In the genomic region with DNA sequence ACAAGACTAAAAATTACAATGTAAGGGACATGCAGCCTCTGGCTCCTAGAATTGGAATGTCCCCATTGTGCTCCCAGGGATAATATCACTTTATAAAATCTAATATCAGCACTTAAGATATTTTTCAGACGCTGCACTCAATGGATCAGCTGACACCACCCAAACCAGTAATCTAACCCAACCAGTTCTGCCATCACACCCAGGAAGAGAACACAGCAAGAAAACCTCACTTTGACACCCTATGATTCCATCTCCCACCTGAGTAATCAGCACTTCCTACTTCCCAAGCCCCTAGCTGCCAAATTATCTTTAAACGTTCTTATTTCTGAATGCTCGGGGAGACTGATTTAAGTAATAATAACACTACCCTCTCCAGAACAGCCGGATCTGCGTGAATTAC, we compare ENCODE assay signal across 20 cellular contexts. TPM values are rescaled to one million over a fixed set of nuclear protein-coding genes. Genes with fewer than 3 reads are reported as not detected.
DNase-seq lines count a peak whose midpoint lies in the region; ATAC-seq and TF ChIP-seq lines count a peak whose summit lies in the region.
"Had no signal": no experiment of that assay in that cellular context is flagged by ENCODE, and none has a peak within 500 bp of the region (broad histone marks: within the 10 kb centered on the region; RNA-seq: fewer than 3 reads in every experiment).

No MANE protein-coding gene starts in this region.

- H3K36me3 ChIP-seq in DND-41 (ENCODE audit: insufficient read depth, low read length) (peaks cover 56% of the 10 kb centered on the region), RWPE2 (ENCODE audit: low read depth) (peaks cover 31% of the 10 kb centered on the region), MM.1S (replicated peaks; ENCODE audit: insufficient read depth, low read length) (no peaks in the 10 kb centered on the region)
- H3K36me3 ChIP-seq: right atrium auricular region had no signal

- TF ChIP-seq CTCF in DND-41 (IDR thresholded peaks at IDR 0.05; ENCODE audit: borderline replicate concordance, extremely low read depth, low read length, poor library complexity, severe bottlenecking) (no peak), RWPE2 (IDR thresholded peaks at IDR 0.05; ENCODE audit: poor library complexity, severe bottlenecking) (no peak), MM.1S (IDR thresholded peaks at IDR 0.05; ENCODE audit: low read length) (no peak)

- H3K4me1 Mint-ChIP-seq in dendritic cell treated with granulocyte-macrophage colony-stimulating factor and Interleukin-4, amounts not matched to agents 40 ng/mL and 50 ng/mL, for 4 days (ENCODE audit: low read depth): peaks cover 55% of the 10 kb centered on the region
- peaks cover 62 to 68% of the 10 kb centered on the region in 2 donors for H3K4me1 Mint-ChIP-seq in natural killer cell treated with Interleukin-12 subunit alpha and Interleukin-12 subunit beta and Interleukin-15 and Interleukin-18, amount 100 ng/mL, for 72 hours (ENCODE audit: low read depth in 2 of 2)

- peaks cover 73% of the 10 kb centered on the region for H3K79me2 ChIP-seq in DND-41 (ENCODE audit: insufficient read depth, low read length)
- peaks cover 60% of the 10 kb centered on the region for H3K79me2 ChIP-seq in MM.1S (ENCODE audit: low read length)

- peaks cover 57% of the 10 kb centered on the region for H3K36me3 Mint-ChIP-seq in dendritic cell treated with granulocyte-macrophage colony-stimulating factor and Interleukin-4, amounts not matched to agents 40 ng/mL and 50 ng/mL, for 4 days (ENCODE audit: low read depth)
- peaks cover 53% of the 10 kb centered on the region for H3K36me3 Mint-ChIP-seq in natural killer cell treated with Interleukin-12 subunit alpha and Interleukin-12 subunit beta and Interleukin-15 and Interleukin-18, amount 100 ng/mL, for 72 hours

- peak overlapping the region in 1 of 2 experiments; percentile 62; a peak in 1 of 4 replicates for H3K4me3 ChIP-seq in DND-41 (ENCODE audit: low read depth in 1 of 2, low read length in 2 of 2)
- H3K4me3 ChIP-seq in RWPE2 (ENCODE audit: severe bottlenecking): no peak overlapping the region
- H3K4me3 ChIP-seq in MM.1S (ENCODE audit: low read length): no peak overlapping the region
- H3K4me3 ChIP-seq: hepatocyte had no signal

- intact Hi-C loops in dendritic cell treated with granulocyte-macrophage colony-stimulating factor and Interleukin-4, amounts not matched to agents 40 ng/mL and 50 ng/mL, for 4 days (cut with micrococcal nuclease): loop anchor here (2.0 to 10.0 kb wide), 4 partner anchors 67 to 371 kb away; no protein-coding TSS in a partner anchor

- H3K9me3 ChIP-seq in DND-41 (ENCODE audit: insufficient read depth, low read length, severe bottlenecking) (peaks cover 32% of the 10 kb centered on the region), RWPE2 (ENCODE audit: severe bottlenecking) (no peaks in the 10 kb centered on the region), MM.1S (replicated peaks; ENCODE audit: insufficient read depth, low read length) (no peaks in the 10 kb centered on the region)
- H3K9me3 ChIP-seq: right atrium auricular region had no signal

- H3K9me3 Mint-ChIP-seq in dendritic cell treated with granulocyte-macrophage colony-stimulating factor and Interleukin-4, amounts not matched to agents 40 ng/mL and 50 ng/mL, for 4 days: no peaks in the 10 kb centered on the region
- peaks cover 4% of the 10 kb centered on the region for H3K9me3 Mint-ChIP-seq in natural killer cell treated with Interleukin-12 subunit alpha and Interleukin-12 subunit beta and Interleukin-15 and Interleukin-18, amount 100 ng/mL, for 72 hours

- H3F3A ChIP-seq in MM.1S (ENCODE audit: insufficient read depth, low read length): no peaks in the 10 kb centered on the region

- H3K4me3 Mint-ChIP-seq in dendritic cell treated with granulocyte-macrophage colony-stimulating factor and Interleukin-4, amounts not matched to agents 40 ng/mL and 50 ng/mL, for 4 days: peak overlapping the region; percentile 10
- peak overlapping the region; percentile 99 for H3K4me3 Mint-ChIP-seq in natural killer cell treated with Interleukin-12 subunit alpha and Interleukin-12 subunit beta and Interleukin-15 and Interleukin-18, amount 100 ng/mL, for 72 hours

- ATAC-seq in DND-41 (ENCODE audit: insufficient read depth, low read depth): no peak
- no peak for ATAC-seq in RWPE2 (ENCODE audit: low read depth)
- ATAC-seq in natural killer cell treated with Interleukin-12 subunit alpha and Interleukin-12 subunit beta and Interleukin-15 and Interleukin-18, amount 100 ng/mL, for 72 hours: no peak
- ATAC-seq in GM21515 (IDR thresholded peaks at IDR 0.05; ENCODE audit: unreplicated experiment): no peak
- ATAC-seq: left colon; stimulated activated naive B cell treated with anti-CD40 and anti-IgM and Interleukin-4, amounts not matched to agents 10 μg/mL and 1 μg/mL and 100 μg/mL, for 72 hours had no signal

- no peaks in the 10 kb centered on the region for H3K27me3 ChIP-seq in DND-41 (ENCODE audit: insufficient read depth, low read length, poor library complexity)
- no peaks in the 10 kb centered on the region for H3K27me3 ChIP-seq in RWPE2 (ENCODE audit: insufficient read depth, poor library complexity, severe bottlenecking)
- no peaks in the 10 kb centered on the region for H3K27me3 ChIP-seq in MM.1S (replicated peaks; ENCODE audit: insufficient read depth, low read length)
- H3K27me3 ChIP-seq: hepatocyte, right atrium auricular region had no signal

- H3K9me2 ChIP-seq in MM.1S (replicated peaks; ENCODE audit: insufficient read depth, low read length): no peaks in the 10 kb centered on the region

- peaks cover 2% of the 10 kb centered on the region; the same call in 1 of the 2 replicates for H4K20me1 ChIP-seq in DND-41 (ENCODE audit: insufficient read depth, low read length)
- no peaks in the 10 kb centered on the region for H4K20me1 ChIP-seq in MM.1S (ENCODE audit: insufficient read depth, low read length)

- H3K27ac ChIP-seq in DND-41 (ENCODE audit: low read length) (no peak overlapping the region), RWPE2 (ENCODE audit: poor library complexity, severe bottlenecking) (peak overlapping the region; percentile 89), MM.1S (ENCODE audit: low read length) (no peak overlapping the region)
- H3K27ac ChIP-seq: C4-2B, hepatocyte, right atrium auricular region had no signal

- DNase-seq in DND-41 (no peak), RWPE2 (ENCODE audit: low spot score) (no peak), MM.1S (no peak), COLO829 (ENCODE audit: low spot score) (no peak)
- DNase-seq in natural killer cell treated with Interleukin-12 subunit alpha and Interleukin-12 subunit beta and Interleukin-15 and Interleukin-18, amount 100 ng/mL, for 72 hours (ENCODE audit: low spot score): no peak
- DNase-seq: activated CD4-positive, alpha-beta T cell treated with anti-CD3 and anti-CD28 coated beads for 48 hours; activated naive CD4-positive, alpha-beta T cell treated with Interleukin-2 at 50 U/mL for 16 hours; central memory CD4-positive, alpha-beta T cell; GDM1; left colon; NCI-H1417 treated with DMSO at 0.1 percent for 48 hours; NCI-H345; stimulated activated naive B cell treated with anti-CD40 and anti-IgM and Interleukin-4, amounts not matched to agents 10 μg/mL and 1 μg/mL and 100 μg/mL, for 72 hours had no signal

- H3K4me2 ChIP-seq in DND-41 (ENCODE audit: insufficient read depth, low read length) (peak overlapping the region; percentile 81), MM.1S (ENCODE audit: low read depth, low read length) (no peak overlapping the region)

- H3K9ac ChIP-seq in DND-41 (ENCODE audit: low read depth, low read length): no peak overlapping the region
- H3K9ac ChIP-seq in MM.1S (ENCODE audit: low read length): no peak overlapping the region

- H3K4me1 ChIP-seq in DND-41 (ENCODE audit: insufficient read depth, low read length) (peaks cover 33% of the 10 kb centered on the region), RWPE2 (ENCODE audit: insufficient read depth, poor library complexity, severe bottlenecking) (peaks cover 27% of the 10 kb centered on the region), MM.1S (ENCODE audit: low read length) (peaks cover 12% of the 10 kb centered on the region)

- H2AFZ ChIP-seq in DND-41 (ENCODE audit: low read depth, low read length): no peak overlapping the region
- no peak overlapping the region for H2AFZ ChIP-seq in MM.1S (ENCODE audit: low read length)
- H2AFZ ChIP-seq: hepatocyte had no signal

- H3K27me3 Mint-ChIP-seq in dendritic cell treated with granulocyte-macrophage colony-stimulating factor and Interleukin-4, amounts not matched to agents 40 ng/mL and 50 ng/mL, for 4 days: no peaks in the 10 kb centered on the region
- no peaks in the 10 kb centered on the region for H3K27me3 Mint-ChIP-seq in natural killer cell treated with Interleukin-12 subunit alpha and Interleukin-12 subunit beta and Interleukin-15 and Interleukin-18, amount 100 ng/mL, for 72 hours
- H3K27me3 Mint-ChIP-seq: stimulated activated naive B cell treated with anti-CD40 and anti-IgM and Interleukin-4, amounts not matched to agents 10 μg/mL and 1 μg/mL and 100 μg/mL, for 72 hours had no signal

- H3K27ac Mint-ChIP-seq in dendritic cell treated with granulocyte-macrophage colony-stimulating factor and Interleukin-4, amounts not matched to agents 40 ng/mL and 50 ng/mL, for 4 days: peak overlapping the region; percentile 43
- peak overlapping the region; percentile 95 to 100 for H3K27ac Mint-ChIP-seq in natural killer cell treated with Interleukin-12 subunit alpha and Interleukin-12 subunit beta and Interleukin-15 and Interleukin-18, amount 100 ng/mL, for 72 hours
- H3K27ac Mint-ChIP-seq: stimulated activated naive B cell treated with anti-CD40 and anti-IgM and Interleukin-4, amounts not matched to agents 10 μg/mL and 1 μg/mL and 100 μg/mL, for 72 hours had no signal

RNA-seq across cellular contexts. Expression of a gene that starts 2.6 kb away (rescaled TPM):
- total RNA-seq in natural killer cell treated with Interleukin-12 subunit alpha and Interleukin-12 subunit beta and Interleukin-15 and Interleukin-18, amount 100 ng/mL, for 72 hours: 100 to 1,000 TPM; 118 to 211 TPM

RNA-seq across cellular contexts. Expression of a gene that starts 57.2 kb away (rescaled TPM):
- total RNA-seq in natural killer cell treated with Interleukin-12 subunit alpha and Interleukin-12 subunit beta and Interleukin-15 and Interleukin-18, amount 100 ng/mL, for 72 hours: under 1 TPM in 1 of 2 donors, not detected in 1; 0.33 TPM
- total RNA-seq: epithelial cell of proximal tubule, OCI-LY7, right atrium auricular region had no signal
